In the genomic region with DNA sequence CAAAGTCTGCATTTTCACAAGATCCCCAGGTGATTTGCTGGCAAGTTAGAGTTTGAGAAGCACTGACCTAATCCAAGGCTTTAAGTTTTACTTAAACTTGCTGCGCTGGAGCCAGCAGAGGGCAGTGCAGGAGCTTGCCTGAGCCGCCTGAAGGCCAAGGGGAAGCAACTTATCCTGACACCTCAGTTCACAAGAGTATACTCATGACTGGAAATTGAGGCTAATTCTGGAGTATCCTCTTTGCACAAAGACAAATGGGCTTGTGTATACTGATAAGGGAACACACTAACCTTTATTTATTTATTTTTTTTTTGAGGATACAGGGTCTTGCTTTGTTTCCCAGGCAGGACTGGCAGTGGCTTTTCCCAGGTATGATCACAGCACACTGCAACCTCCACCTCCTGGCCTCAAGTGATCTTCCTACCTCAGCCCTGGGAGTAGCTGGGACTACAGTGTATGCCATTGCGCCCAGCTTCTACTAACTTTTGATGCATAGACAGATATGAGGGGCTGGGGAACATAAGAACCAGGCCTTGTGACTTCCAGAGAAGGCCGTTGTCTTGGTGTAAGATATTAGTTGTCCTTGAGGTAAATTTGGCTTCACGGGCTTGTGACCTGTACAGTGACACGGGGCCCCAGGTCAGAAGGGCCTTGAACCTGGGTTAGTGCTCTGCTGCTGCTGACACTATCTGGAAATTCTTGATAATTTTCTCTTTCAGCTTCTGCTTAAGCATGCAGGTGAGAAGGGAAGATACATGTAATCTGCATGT, we compare ENCODE assay signal across 8 cellular contexts. TPM values are rescaled to one million over a fixed set of nuclear protein-coding genes. Genes with fewer than 3 reads are reported as not detected.
DNase-seq lines count a peak whose midpoint lies in the region; ATAC-seq, FAIRE-seq and TF ChIP-seq lines count a peak whose summit lies in the region.

No MANE protein-coding gene starts in this region.

- 61% methylated on average over 6 of the region's 6 CpGs; no CpG with 5 or more reads in 1 of the 2 experiments for WGBS in H1 (ENCODE audit: extremely low coverage in 1 of 2, insufficient coverage in 1 of 2, insufficient read length in 1 of 2, insufficient replicate concordance in 2 of 2, low coverage in 1 of 2, low lambda C conversion rate in 2 of 2, missing lambda C conversion rate in 1 of 2), 2 experiments

- peak overlapping the region; percentile 59 for H2BK120ac ChIP-seq in H1 (replicated peaks; ENCODE audit: low read depth, low read length)

- no peak overlapping the region for H3K4me2 ChIP-seq in H1 (ENCODE audit: insufficient read depth in 1 of 2, low read depth in 2 of 2, low read length in 2 of 2)

- CTCF ChIA-PET in H1 (lab: Charles Lee; ENCODE audit: partially characterized antibody) = interaction anchor here (0.6 to 3.0 kb wide), 37 partner anchors 9 to 285 kb away, joined by 3 to 32 read pairs (median 5); a partner anchor contains a TSS

- peak overlapping the region; percentile 41; the same call in 1 of the 2 replicates for H2BK12ac ChIP-seq in H1 (ENCODE audit: low read depth, low read length)

- H3K36me3 ChIP-seq in H1 (ENCODE audit: control insufficient read depth in 2 of 4, insufficient read depth in 4 of 4, low read length in 3 of 4) = no peaks in the 10 kb centered on the region

- H2AK5ac ChIP-seq in H1 (ENCODE audit: low read depth, low read length) = no peak overlapping the region

- TF ChIP-seq CTCF in H1 (IDR thresholded peaks at IDR 0.05; ENCODE audit: control extremely low read depth in 1 of 3, insufficient read depth in 1 of 3, low read depth in 1 of 3, low read length in 3 of 3) = peak; percentile 74 to 91 (median 88)

- H2BK20ac ChIP-seq in H1 (ENCODE audit: low read length) = peak overlapping the region; percentile 5; the same call in 1 of the 2 replicates

- H2BK5ac ChIP-seq in H1 (ENCODE audit: low read depth, low read length) = no peak overlapping the region

- H3K23me2 ChIP-seq in H1 (ENCODE audit: low read depth, low read length) = no peaks in the 10 kb centered on the region; the same call in 1 of the 2 replicates

- FAIRE-seq in H1 (lab: Jason Lieb, UNC) = peak; percentile 94

- H3K23ac ChIP-seq in H1 (ENCODE audit: insufficient read length) = no peak overlapping the region

- TF ChIP-seq RAD21 in H1 (IDR thresholded peaks at IDR 0.05 in 1 of 2, conservative IDR thresholded peaks at IDR 0.05 in 1 of 2; ENCODE audit: low read depth in 2 of 2, low read length in 2 of 2) = peak; percentile 68 to 81

- 0 out of 2 replicates have a peak overlapping the region, but pooled peaks have one; percentile 5 for H2BK15ac ChIP-seq in H1 (ENCODE audit: low read length)

- ATAC-seq in HG03066 (IDR thresholded peaks at IDR 0.05; ENCODE audit: low read depth, unreplicated experiment) = peak; percentile 54

- H3K4ac ChIP-seq in H1 (replicated peaks; ENCODE audit: insufficient read length, low read depth, low read length) = peak overlapping the region; percentile 15

- H2AFZ ChIP-seq in H1 (ENCODE audit: low read length) = no peak overlapping the region

- no peak for TF ChIP-seq POLR2A in H1 (IDR thresholded peaks at IDR 0.05; ENCODE audit: control extremely low read depth in 1 of 2, low read depth in 2 of 2, low read length in 2 of 2)

- H3K14ac ChIP-seq in H1 (ENCODE audit: insufficient read length) = no peak overlapping the region

- no peaks in the 10 kb centered on the region for H3K27me3 ChIP-seq in H1 (replicated peaks in 1 of 4; ENCODE audit: control insufficient read depth in 3 of 4, extremely low read depth in 1 of 4, insufficient read depth in 3 of 4, low read length in 3 of 4)

- TF ChIP-seq EP300 in H1 (IDR thresholded peaks at IDR 0.05; ENCODE audit: borderline replicate concordance in 1 of 2, low read depth in 2 of 2, low read length in 2 of 2) = no peak

- no peak overlapping the region for H3K27ac ChIP-seq in H1 (ENCODE audit: low read depth, low read length)

- no peak overlapping the region for H3K9ac ChIP-seq in H1 (replicated peaks in 1 of 4; ENCODE audit: extremely low read depth in 1 of 4, low read depth in 3 of 4, low read length in 3 of 4)

- no peaks in the 10 kb centered on the region for H4K20me1 ChIP-seq in H1 (replicated peaks in 1 of 2; ENCODE audit: control insufficient read depth in 1 of 2, insufficient read depth in 2 of 2, low read length in 2 of 2)

- H3K79me2 ChIP-seq in H1 (ENCODE audit: control insufficient read depth in 1 of 2, insufficient read depth in 2 of 2, low read length in 2 of 2) = no peaks in the 10 kb centered on the region

- no peak overlapping the region; the same call in 1 of the 2 replicates for H3K18ac ChIP-seq in H1 (ENCODE audit: extremely low read depth, low read length)

- no peak overlapping the region for H4K5ac ChIP-seq in H1 (ENCODE audit: insufficient read length, low read depth, low read length)

- H4K8ac ChIP-seq in H1 (ENCODE audit: extremely low read depth, insufficient read depth, low read length) = no peak overlapping the region

- peak; percentile 60 for DNase-seq in NK-92 treated with Interleukin-12 subunit alpha and Interleukin-12 subunit beta, amount 100 ng/mL, for 24 hours (lab: John Stamatoyannopoulos, UW)
- DNase-seq in NK-92 (lab: John Stamatoyannopoulos, UW; ENCODE audit: unreplicated experiment) (no peak), NCI-H82 (lab: John Stamatoyannopoulos, UW) (peak; percentile 88), H1 (ENCODE audit: low read depth in 1 of 2, low spot score in 2 of 2) (peak; percentile 43 to 71), middle frontal gyrus (ENCODE audit: extremely low spot score, low spot score) (peak; percentile 15)
- peak; percentile 84 for DNase-seq in activated CD8-positive, alpha-beta memory T cell treated with anti-CD3 and anti-CD28 coated beads for 24 hours
- DNase-seq in stimulated activated CD8-positive, alpha-beta memory T cell treated with anti-CD3 and anti-CD28 coated beads, Interleukin-7, amount 100 ng/mL, for 24 hours (ENCODE audit: low read depth) = peak; percentile 53

- peaks cover 16 to 27% (median 16%) of the 10 kb centered on the region in 4 experiments for H3K4me1 ChIP-seq in H1 (replicated peaks in 1 of 4; ENCODE audit: control insufficient read depth in 3 of 4, insufficient read depth in 4 of 4, low read length in 3 of 4)

- H3K4me3 ChIP-seq in H1 (ENCODE audit: extremely low read depth in 1 of 4, insufficient read depth in 2 of 4, low read depth in 3 of 4, low read length in 4 of 4) = no peak overlapping the region

- POLR2A ChIA-PET in H1 (lab: Charles Lee; ENCODE audit: partially characterized antibody) = interaction anchor here (0.6 to 1.6 kb wide), 4 partner anchors 22 to 414 kb away, joined by 3 to 4 read pairs (median 4); a partner anchor contains a TSS

- H3K56ac ChIP-seq in H1 (replicated peaks; ENCODE audit: insufficient read length, low read depth, low read length) = no peak overlapping the region

- no peaks in the 10 kb centered on the region for H3K79me1 ChIP-seq in H1 (ENCODE audit: low read depth, low read length)

- H3K9me3 ChIP-seq in H1 (ENCODE audit: insufficient read depth in 2 of 2, low read depth in 1 of 2, low read length in 1 of 2) = no peaks in the 10 kb centered on the region

- peak overlapping the region; percentile 75 for H4K91ac ChIP-seq in H1 (replicated peaks; ENCODE audit: insufficient read length, low read length)

TF ChIP-seq in H1, 55 proteins besides CTCF, POLR2A, EP300 and RAD21 (continues in another document):
- no peak for TF ChIP-seq SIRT6 (IDR thresholded peaks at IDR 0.05; ENCODE audit: low read length)

RNA-seq across cellular contexts. Expression of a gene that starts 29.0 kb away (rescaled TPM):
- not detected in 2 replicates for total RNA-seq in H1 (2021; fragmentation: NEBNext Ultra II Directional; extraction: Animal tissue kit (Norgen Biotek cat#: 25700))
- polyA plus RNA-seq in H1 (2011; rRNA removed) = not detected in 2 replicates
- polyA plus RNA-seq in H1 (2011; cell fraction: cytosol; rRNA removed) = not detected
- not detected for polyA plus RNA-seq in H1 (2011; cell fraction: nucleus; rRNA removed)
- not detected in 4 replicates for polyA plus RNA-seq in H1 (2012, experiment 1 of 2)
- polyA plus RNA-seq in H1 (2012, experiment 2 of 2) = not detected
- not detected for polyA plus RNA-seq in H1 (2013, experiment 1 of 2)
- 0.02 TPM for polyA plus RNA-seq in H1 (2013, experiment 2 of 2)
- not detected in 2 replicates for polyA minus RNA-seq in H1 (2011; rRNA and poly(A)+ RNA removed)
- not detected for polyA minus RNA-seq in H1 (2011; cell fraction: cytosol; rRNA and poly(A)+ RNA removed)
- polyA minus RNA-seq in H1 (2011; cell fraction: nucleus; rRNA and poly(A)+ RNA removed) = not detected

RNA-seq across cellular contexts. Expression of a gene that starts 35.8 kb away (rescaled TPM):
- not detected in 2 replicates for total RNA-seq in H1 (2021; fragmentation: NEBNext Ultra II Directional; extraction: Animal tissue kit (Norgen Biotek cat#: 25700))
- polyA plus RNA-seq in H1 (2011; rRNA removed) = 0.08 TPM in 1 of 2 replicates, not detected in the other
- 0.05 TPM for polyA plus RNA-seq in H1 (2011; cell fraction: cytosol; rRNA removed)
- polyA plus RNA-seq in H1 (2011; cell fraction: nucleus; rRNA removed) = not detected
- polyA plus RNA-seq in H1 (2012, experiment 1 of 2) = 0.11 to 0.46 TPM (median 0.28 TPM) in 4 replicates
- not detected for polyA plus RNA-seq in H1 (2012, experiment 2 of 2)
- polyA plus RNA-seq in H1 (2013, experiment 1 of 2) = not detected
- polyA plus RNA-seq in H1 (2013, experiment 2 of 2) = not detected
- not detected in 2 replicates for polyA minus RNA-seq in H1 (2011; rRNA and poly(A)+ RNA removed)
- polyA minus RNA-seq in H1 (2011; cell fraction: cytosol; rRNA and poly(A)+ RNA removed) = not detected
- not detected for polyA minus RNA-seq in H1 (2011; cell fraction: nucleus; rRNA and poly(A)+ RNA removed)
